In the genomic region with DNA sequence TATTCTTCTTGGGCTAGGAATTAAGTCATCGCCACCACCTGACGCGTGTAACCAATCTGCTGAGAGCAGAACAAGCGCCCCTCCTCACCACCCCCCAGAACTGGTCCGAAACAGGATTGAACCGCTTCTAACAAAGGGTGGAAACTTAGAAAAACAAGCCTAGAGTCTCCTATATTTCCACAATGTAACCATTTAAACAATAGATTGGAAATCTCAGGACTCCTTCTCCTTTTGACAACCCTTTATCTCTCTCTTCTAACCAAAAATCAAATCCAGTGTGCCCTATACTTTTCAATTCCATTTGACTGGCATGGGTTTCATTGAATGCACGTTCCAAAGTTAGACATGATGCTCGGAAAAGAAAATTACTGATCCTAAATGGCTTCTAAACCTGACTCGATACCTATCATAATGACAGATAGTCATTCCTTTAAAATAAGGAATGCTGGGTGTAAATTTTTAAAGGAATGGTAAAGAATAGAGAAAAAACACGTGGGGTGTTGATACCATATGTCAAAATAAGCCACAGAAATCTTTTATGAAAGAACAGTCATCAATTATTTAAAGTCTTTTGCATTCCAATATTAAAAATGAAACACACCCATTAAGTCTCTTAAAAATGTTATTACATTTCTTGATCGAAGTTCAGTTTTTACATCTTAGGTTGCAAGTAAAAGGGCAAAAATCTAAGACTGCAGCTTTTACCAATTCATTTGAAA, we compare ENCODE assay signal across 8 cellular contexts. TPM values are rescaled to one million over a fixed set of nuclear protein-coding genes. Genes with fewer than 3 reads are reported as not detected.
DNase-seq lines count a peak whose midpoint lies in the region; ATAC-seq, FAIRE-seq and TF ChIP-seq lines count a peak whose summit lies in the region.

No MANE protein-coding gene starts in this region.

- H3K27ac ChIP-seq in fibroblast of lung (ENCODE audit: insufficient read depth, low read length) = peak overlapping the region; percentile 95

- H2AFZ ChIP-seq in fibroblast of lung (ENCODE audit: low read length) = no peak overlapping the region

- DNase-seq in HuH-7 (ENCODE audit: low spot score) (peak; percentile 58), activated T-helper 1 cell treated with Interleukin-2 at 50 U/mL for 16 hours (ENCODE audit: low read depth) (peak; percentile 62), fibroblast of lung (ENCODE audit: low read depth in 2 of 2) (peak; percentile 86 to 94)
- DNase-seq in naive thymus-derived CD8-positive, alpha-beta T cell = peak; percentile 61 to 97 (median 85)
- peak; percentile 47 for DNase-seq in stimulated activated naive B cell treated with anti-CD40 and anti-IgM and Interleukin-4, amounts not matched to agents 10 μg/mL and 1 μg/mL and 100 μg/mL, for 72 hours

- peak overlapping the region; percentile 88 for H3K9ac ChIP-seq in fibroblast of lung (ENCODE audit: insufficient read depth, low read length)

- H4K20me1 ChIP-seq in fibroblast of lung (ENCODE audit: control insufficient read depth, extremely low read depth, insufficient read depth, low read length) = no peaks in the 10 kb centered on the region

- H3K36me3 Mint-ChIP-seq in naive thymus-derived CD8-positive, alpha-beta T cell = peaks cover 14 to 26% (median 15%) of the 10 kb centered on the region in 3 donors
- peaks cover 2 to 10% of the 10 kb centered on the region in 2 donors for H3K36me3 Mint-ChIP-seq in stimulated activated naive B cell treated with anti-CD40 and anti-IgM and Interleukin-4, amounts not matched to agents 10 μg/mL and 1 μg/mL and 100 μg/mL, for 72 hours

- peak; percentile 16 for ATAC-seq in GM18867 (IDR thresholded peaks at IDR 0.05; ENCODE audit: unreplicated experiment)
- peak; percentile 29 to 39 for ATAC-seq in naive thymus-derived CD8-positive, alpha-beta T cell
- ATAC-seq in stimulated activated naive B cell treated with anti-CD40 and anti-IgM and Interleukin-4, amounts not matched to agents 10 μg/mL and 1 μg/mL and 100 μg/mL, for 72 hours (replicated peaks) = peak; percentile 18 to 19

- H3K9me3 Mint-ChIP-seq in naive thymus-derived CD8-positive, alpha-beta T cell = no peaks in the 10 kb centered on the region
- no peaks in the 10 kb centered on the region for H3K9me3 Mint-ChIP-seq in stimulated activated naive B cell treated with anti-CD40 and anti-IgM and Interleukin-4, amounts not matched to agents 10 μg/mL and 1 μg/mL and 100 μg/mL, for 72 hours

- POLR2A ChIA-PET in naive thymus-derived CD8-positive, alpha-beta T cell (lab: Charles Lee) = interaction anchor here (0.8 to 6.7 kb wide), 18 partner anchors 8 to 972 kb away, joined by 3 to 274 read pairs (median 18); partner anchors contain the start of genes CETN3, MBLAC2 and POLR3G

- H3K4me2 ChIP-seq in fibroblast of lung (ENCODE audit: extremely low read depth, insufficient read depth, low read length) = peak overlapping the region; percentile 18

- no peaks in the 10 kb centered on the region for H3K27me3 ChIP-seq in fibroblast of lung (ENCODE audit: control insufficient read depth, insufficient read depth, low read length)

- peak overlapping the region; percentile 92 to 100 (median 99) for H3K27ac Mint-ChIP-seq in naive thymus-derived CD8-positive, alpha-beta T cell
- peak overlapping the region; percentile 98 for H3K27ac Mint-ChIP-seq in stimulated activated naive B cell treated with anti-CD40 and anti-IgM and Interleukin-4, amounts not matched to agents 10 μg/mL and 1 μg/mL and 100 μg/mL, for 72 hours

- H3K4me3 Mint-ChIP-seq in naive thymus-derived CD8-positive, alpha-beta T cell = peak overlapping the region; percentile 90 to 100 (median 99)
- peak overlapping the region; percentile 96 to 100 for H3K4me3 Mint-ChIP-seq in stimulated activated naive B cell treated with anti-CD40 and anti-IgM and Interleukin-4, amounts not matched to agents 10 μg/mL and 1 μg/mL and 100 μg/mL, for 72 hours

- peaks cover 4% of the 10 kb centered on the region for H3K4me1 ChIP-seq in fibroblast of lung (ENCODE audit: control insufficient read depth, extremely low read depth, insufficient read depth, low read length)

- peaks cover 56% of the 10 kb centered on the region for H3K79me2 ChIP-seq in fibroblast of lung (ENCODE audit: control insufficient read depth, insufficient read depth, low read length)

- H3K4me1 Mint-ChIP-seq in naive thymus-derived CD8-positive, alpha-beta T cell = peaks cover 13 to 37% (median 30%) of the 10 kb centered on the region in 4 donors
- peaks cover 0 to 15% of the 10 kb centered on the region in 2 donors for H3K4me1 Mint-ChIP-seq in stimulated activated naive B cell treated with anti-CD40 and anti-IgM and Interleukin-4, amounts not matched to agents 10 μg/mL and 1 μg/mL and 100 μg/mL, for 72 hours

- no peak for TF ChIP-seq CTCF in fibroblast of lung (conservative IDR thresholded peaks at IDR 0.05 in 1 of 2, IDR thresholded peaks at IDR 0.05 in 1 of 2; ENCODE audit: low read depth in 1 of 2, low read length in 2 of 2)

- FAIRE-seq in A204.1 (lab: Jason Lieb, UNC) = peak; percentile 90

- H3K9me3 ChIP-seq in fibroblast of lung (ENCODE audit: control insufficient read depth, insufficient read depth, low read depth, low read length) = no peaks in the 10 kb centered on the region

- H3K27me3 Mint-ChIP-seq in naive thymus-derived CD8-positive, alpha-beta T cell = no peaks in the 10 kb centered on the region
- H3K27me3 Mint-ChIP-seq in stimulated activated naive B cell treated with anti-CD40 and anti-IgM and Interleukin-4, amounts not matched to agents 10 μg/mL and 1 μg/mL and 100 μg/mL, for 72 hours = no peaks in the 10 kb centered on the region

- H3K4me3 ChIP-seq in fibroblast of lung (replicated peaks in 1 of 4; ENCODE audit: control extremely low read depth in 1 of 4, insufficient read depth in 1 of 4, low read depth in 3 of 4, low read length in 4 of 4) = peak overlapping the region; percentile 73 to 100 (median 96)

- no peaks in the 10 kb centered on the region for H3K36me3 ChIP-seq in fibroblast of lung (ENCODE audit: control insufficient read depth, insufficient read depth, low read length)

TF ChIP-seq in PFSK-1, 5 proteins besides CTCF, POLR2A, EP300 and RAD21:
- TF ChIP-seq SIN3A (IDR thresholded peaks at IDR 0.05; ENCODE audit: borderline replicate concordance, insufficient read depth, low read length) = peak; percentile 71
- no peak for TF ChIP-seq TAF1 (IDR thresholded peaks at IDR 0.05; ENCODE audit: borderline replicate concordance, insufficient read depth, low read length)
- no peak; the same call in 1 of the 2 replicates for TF ChIP-seq POLR2AphosphoS5 (IDR thresholded peaks at IDR 0.05; ENCODE audit: low read depth, low read length)
- TF ChIP-seq, protein P1, sequence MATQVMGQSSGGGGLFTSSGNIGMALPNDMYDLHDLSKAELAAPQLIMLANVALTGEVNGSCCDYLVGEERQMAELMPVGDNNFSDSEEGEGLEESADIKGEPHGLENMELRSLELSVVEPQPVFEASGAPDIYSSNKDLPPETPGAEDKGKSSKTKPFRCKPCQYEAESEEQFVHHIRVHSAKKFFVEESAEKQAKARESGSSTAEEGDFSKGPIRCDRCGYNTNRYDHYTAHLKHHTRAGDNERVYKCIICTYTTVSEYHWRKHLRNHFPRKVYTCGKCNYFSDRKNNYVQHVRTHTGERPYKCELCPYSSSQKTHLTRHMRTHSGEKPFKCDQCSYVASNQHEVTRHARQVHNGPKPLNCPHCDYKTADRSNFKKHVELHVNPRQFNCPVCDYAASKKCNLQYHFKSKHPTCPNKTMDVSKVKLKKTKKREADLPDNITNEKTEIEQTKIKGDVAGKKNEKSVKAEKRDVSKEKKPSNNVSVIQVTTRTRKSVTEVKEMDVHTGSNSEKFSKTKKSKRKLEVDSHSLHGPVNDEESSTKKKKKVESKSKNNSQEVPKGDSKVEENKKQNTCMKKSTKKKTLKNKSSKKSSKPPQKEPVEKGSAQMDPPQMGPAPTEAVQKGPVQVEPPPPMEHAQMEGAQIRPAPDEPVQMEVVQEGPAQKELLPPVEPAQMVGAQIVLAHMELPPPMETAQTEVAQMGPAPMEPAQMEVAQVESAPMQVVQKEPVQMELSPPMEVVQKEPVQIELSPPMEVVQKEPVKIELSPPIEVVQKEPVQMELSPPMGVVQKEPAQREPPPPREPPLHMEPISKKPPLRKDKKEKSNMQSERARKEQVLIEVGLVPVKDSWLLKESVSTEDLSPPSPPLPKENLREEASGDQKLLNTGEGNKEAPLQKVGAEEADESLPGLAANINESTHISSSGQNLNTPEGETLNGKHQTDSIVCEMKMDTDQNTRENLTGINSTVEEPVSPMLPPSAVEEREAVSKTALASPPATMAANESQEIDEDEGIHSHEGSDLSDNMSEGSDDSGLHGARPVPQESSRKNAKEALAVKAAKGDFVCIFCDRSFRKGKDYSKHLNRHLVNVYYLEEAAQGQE (IDR thresholded peaks at IDR 0.05; ENCODE audit: insufficient read depth in 1 of 2, low read depth in 2 of 2, low read length in 2 of 2) = no peak
- TF ChIP-seq FOXP2 (optimal IDR thresholded peaks at IDR 0.05; ENCODE audit: borderline replicate concordance, extremely low read depth, extremely low read length, insufficient read depth) = no peak

RNA-seq across cellular contexts. Expression of gene ARRDC3, which starts 1.2 kb away (rescaled TPM):
- 8.9 TPM for polyA plus RNA-seq in PFSK-1 (2012; ENCODE audit: insufficient read length, low read depth)
- 87.1 and 105 TPM in 2 replicates for total RNA-seq in fibroblast of lung
- 32.6 and 33.6 TPM in 2 replicates for polyA plus RNA-seq in fibroblast of lung
- 22.1 and 22.6 TPM in 2 replicates for polyA plus RNA-seq in fibroblast of lung (2012)
- polyA minus RNA-seq in fibroblast of lung (ENCODE audit: low replicate concordance) = 15.7 and 17.6 TPM in 2 replicates
- 100 to 1,000 TPM; 355 to 374 TPM for total RNA-seq in naive thymus-derived CD8-positive, alpha-beta T cell
- 100 to 1,000 TPM in 2 of 3 donors, 10 to 100 TPM in 1; 72.6 to 134 (median 113) TPM for polyA plus RNA-seq in naive thymus-derived CD8-positive, alpha-beta T cell

Comparison
In these comparisons a context has a peak if more than half of its experiments do, and no peak if none do; other contexts are left out.
1. Peak in every context shown above with its lines: DNase-seq, ATAC-seq, H3K4me3 ChIP-seq and H3K27ac ChIP-seq.